Comparison of ENCODE assay signal across 15 cellular contexts in genomic region chr13:114249062-114249461, GRCh38. TPM values are rescaled to one million over a fixed set of nuclear protein-coding genes. Genes with fewer than 3 reads are reported as not detected.
A peak's percentile ranks its signal among the peaks of the same experiment; 100 is the strongest.
DNase-seq lines count a peak whose midpoint lies in the region; FAIRE-seq and TF ChIP-seq lines count a peak whose summit lies in the region.
"Had no signal": no experiment of that assay in that cellular context is flagged by ENCODE, and none has a peak within 500 bp of the region (broad histone marks: within the 10 kb centered on the region; RNA-seq: fewer than 3 reads in every experiment).

No MANE protein-coding gene starts in this region.

- CTCF ChIA-PET in GM10248 (lab: Yijun Ruan, JAX): interaction anchor here (1.5 to 1.6 kb wide), 2 partner anchors 9 to 46 kb away, joined by 3 to 6 read pairs; no protein-coding TSS in a partner anchor

- H3K36me3 ChIP-seq in bronchial epithelial cell (ENCODE audit: control insufficient read depth, insufficient read depth, low read length) (peaks cover 12% of the 10 kb centered on the region), osteoblast (ENCODE audit: insufficient read depth, low read length) (peaks cover 86% of the 10 kb centered on the region)

- H3K4me1 ChIP-seq in osteoblast (ENCODE audit: insufficient read depth, low read length): peaks cover 28% of the 10 kb centered on the region
- H3K4me1 ChIP-seq: A549; BLaER1 treated with 17β-estradiol and CSF1 and Interleukin-3, amounts not matched to agents 10 nM and 100 nM; Peyer's patch had no signal

- peak overlapping the region; percentile 84 for H3K27ac ChIP-seq in osteoblast (ENCODE audit: low read depth, low read length)
- H3K27ac ChIP-seq: A549; BLaER1 treated with 17β-estradiol and CSF1 and Interleukin-3, amounts not matched to agents 10 nM and 100 nM; Peyer's patch had no signal

- H3K79me2 ChIP-seq in osteoblast (ENCODE audit: insufficient read depth, low read length): peaks cover 11% of the 10 kb centered on the region

- H3K9me3 ChIP-seq in osteoblast (ENCODE audit: low read depth, low read length): no peaks in the 10 kb centered on the region
- H3K9me3 ChIP-seq: A549; BLaER1 treated with 17β-estradiol and CSF1 and Interleukin-3, amounts not matched to agents 10 nM and 100 nM; Peyer's patch had no signal

- POLR2A ChIA-PET in GM10248 (lab: Yijun Ruan, JAX): interaction anchor here (0.6 to 1.1 kb wide), 3 partner anchors 33 to 52 kb away, joined by 3 read pairs; partner anchors contain the start of gene UPF3A

- H4K20me1 ChIP-seq in osteoblast (ENCODE audit: insufficient read depth, low read length): no peaks in the 10 kb centered on the region

- DNase-seq in NCI-H2227 (lab: John Stamatoyannopoulos, UW; ENCODE audit: unreplicated experiment) (peak; percentile 6), NCI-H2227 treated with DMSO at 0.1 percent for 48 hours (lab: John Stamatoyannopoulos, UW) (no peak), NCI-H2171 treated with DMSO at 0.1 percent for 48 hours (lab: John Stamatoyannopoulos, UW) (peak; percentile 73), bronchial epithelial cell (ENCODE audit: low read depth) (peak; percentile 51), osteoblast (ENCODE audit: insufficient read length, low spot score, missing footprints) (no peak), activated T-cell treated with anti-CD3 and anti-CD28 coated beads for 4 hours (no peak), islet precursor cell (no peak), GM10248 (ENCODE audit: extremely low spot score) (no peak)
- DNase-seq: KG1, NCI-H1436 treated with DMSO at 0.1 percent for 48 hours, NCI-H526, Peyer's patch had no signal

- no peak overlapping the region for H2AFZ ChIP-seq in osteoblast (ENCODE audit: low read length)

- H3K27me3 ChIP-seq in bronchial epithelial cell (ENCODE audit: control insufficient read depth, insufficient read depth, low read length): no peaks in the 10 kb centered on the region
- no peaks in the 10 kb centered on the region for H3K27me3 ChIP-seq in osteoblast (ENCODE audit: insufficient read depth, low read length)
- H3K27me3 ChIP-seq: BLaER1 treated with 17β-estradiol and CSF1 and Interleukin-3, amounts not matched to agents 10 nM and 100 nM; Peyer's patch had no signal

- H3K4me3 ChIP-seq in bronchial epithelial cell (ENCODE audit: low read depth, low read length) (no peak overlapping the region), osteoblast (ENCODE audit: insufficient read depth, low read length) (no peak overlapping the region)
- H3K4me3 ChIP-seq: A549; BLaER1 treated with 17β-estradiol and CSF1 and Interleukin-3, amounts not matched to agents 10 nM and 100 nM; Peyer's patch had no signal

- TF ChIP-seq CTCF in bronchial epithelial cell (IDR thresholded peaks at IDR 0.05; ENCODE audit: insufficient read depth, low read length, severe bottlenecking) (peak; percentile 2), osteoblast (IDR thresholded peaks at IDR 0.05; ENCODE audit: extremely low read depth, low read depth, low read length) (no peak), GM10248 (IDR thresholded peaks at IDR 0.05; ENCODE audit: control extremely low read depth, extremely low read depth, low read depth, missing control alignments) (no peak)

- no peak overlapping the region for H3K4me2 ChIP-seq in osteoblast (ENCODE audit: insufficient read depth, low read length)
- H3K4me2 ChIP-seq: A549; BLaER1 treated with 17β-estradiol and CSF1 and Interleukin-3, amounts not matched to agents 10 nM and 100 nM had no signal

- no peak for FAIRE-seq in bronchial epithelial cell (lab: Jason Lieb, UNC)
- FAIRE-seq: A549, H1 had no signal

RNA-seq across cellular contexts. Expression of gene CDC16, which starts 14.4 kb away (rescaled TPM):
- total RNA-seq in bronchial epithelial cell (36.7 and 41.1 TPM in 2 replicates), osteoblast (82.2 and 85.7 TPM in 2 replicates)

RNA-seq across cellular contexts. Expression of gene UPF3A, which starts 32.3 kb away (rescaled TPM):
- total RNA-seq in bronchial epithelial cell (13.7 and 17.8 TPM in 2 replicates), osteoblast (25.0 and 28.9 TPM in 2 replicates)

Comparison
In these comparisons a context has a peak if more than half of its experiments do, and no peak if none do; other contexts are left out.
1. DNase-seq: peak in NCI-H2227 (single experiment), NCI-H2171 treated with DMSO at 0.1 percent for 48 hours (single experiment) and bronchial epithelial cell (single experiment); none in NCI-H2227 treated with DMSO at 0.1 percent for 48 hours (single experiment), osteoblast (single experiment), activated T-cell treated with anti-CD3 and anti-CD28 coated beads for 4 hours (single experiment), islet precursor cell (single experiment) and GM10248 (single experiment).